ENCODE assay signal across 8 cellular contexts in the genomic region with DNA sequence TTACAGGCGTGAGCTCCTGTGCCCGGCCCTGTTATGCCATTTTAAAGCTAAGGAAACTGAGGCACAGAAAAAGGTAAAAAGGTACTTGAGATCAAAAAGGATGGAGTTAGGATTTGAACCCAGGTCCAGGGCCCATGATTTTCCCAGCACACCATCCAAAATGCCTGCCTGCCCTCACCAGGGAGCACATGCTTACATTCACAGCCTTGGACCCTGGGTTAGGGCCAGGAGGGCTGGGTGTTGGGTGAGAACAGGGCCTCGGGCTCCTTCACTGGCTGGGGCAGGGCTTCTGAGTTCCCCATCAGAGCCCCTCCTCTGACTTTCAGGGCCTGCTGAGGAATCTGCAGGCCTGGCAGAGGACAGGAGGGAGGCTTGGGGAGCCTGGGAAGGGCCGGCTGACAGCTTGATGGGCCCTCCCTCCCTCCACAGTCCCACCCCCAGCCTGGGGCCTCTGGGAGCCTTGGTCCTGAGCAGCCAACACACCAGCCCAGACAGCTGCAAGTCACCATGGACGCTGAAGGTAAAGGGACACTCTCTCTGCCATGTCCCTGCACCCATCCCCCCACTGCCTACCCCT. TPM values are rescaled to one million over a fixed set of nuclear protein-coding genes. Genes with fewer than 3 reads are reported as not detected.
A peak's percentile ranks its signal among the peaks of the same experiment; 100 is the strongest.
DNase-seq lines count a peak whose midpoint lies in the region; ATAC-seq and TF ChIP-seq lines count a peak whose summit lies in the region.

A gene (plus strand): TSS at position 490 of the 577 bp plus-strand sequence. CDS start 18 bp downstream, at position 508.

- H3K27ac ChIP-seq in ascending aorta: no peak within 1 kb of the TSS

- TF ChIP-seq CTCF in ascending aorta (IDR thresholded peaks at IDR 0.05): no peak

- H3K4me1 ChIP-seq in ascending aorta: no peaks in the 10 kb centered on the region
- H3K4me1 ChIP-seq in iPS-15b (ENCODE audit: control insufficient read depth, insufficient read depth, low read length): peaks cover 6% of the 10 kb centered on the region

- no peak for ATAC-seq in GM19035 (IDR thresholded peaks at IDR 0.05; ENCODE audit: unreplicated experiment)

- intact Hi-C loops in ascending aorta (cut with DNase I): no loop called here

- H3K9me3 ChIP-seq in ascending aorta (no peaks in the 10 kb centered on the region), iPS-15b (ENCODE audit: control insufficient read depth, insufficient read depth, low read length) (no peaks in the 10 kb centered on the region)

- H3K4me3 ChIP-seq in GM08714 (ENCODE audit: low read length): peak within 1 kb of the TSS; percentile 58; the same call in 1 of the 2 replicates
- H3K4me3 ChIP-seq in ascending aorta: peak within 1 kb of the TSS; percentile 23 to 44
- H3K4me3 ChIP-seq in iPS-15b (ENCODE audit: low read depth, low read length): peak within 1 kb of the TSS; percentile 79
- peak within 1 kb of the TSS; percentile 54 for H3K4me3 ChIP-seq in skeletal muscle cell (ENCODE audit: low read depth, low read length)

- peak within 1 kb of the TSS; percentile 94 for H3K9ac ChIP-seq in iPS-15b (ENCODE audit: low read depth, low read length)

- H3K36me3 ChIP-seq in ascending aorta: no peaks in the 10 kb centered on the region
- H3K36me3 ChIP-seq in iPS-15b (ENCODE audit: control insufficient read depth, insufficient read depth, low read length): no peaks in the 10 kb centered on the region

- H3K27me3 ChIP-seq in ascending aorta (no peaks in the 10 kb centered on the region), iPS-15b (ENCODE audit: control insufficient read depth, insufficient read depth, low read length) (no peaks in the 10 kb centered on the region)

- DNase-seq in M059J (ENCODE audit: low read depth) (peak; percentile 40), ascending aorta (ENCODE audit: low spot score in 2 of 2) (no peak), skeletal muscle cell (ENCODE audit: low read depth) (peak; percentile 28), DMS79 treated with DMSO at 0.1 percent for 48 hours (lab: John Stamatoyannopoulos, UW) (no peak), NCI-H446 treated with DMSO at 0.1 percent for 48 hours (lab: John Stamatoyannopoulos, UW) (no peak)

RNA-seq across cellular contexts. Expression of the gene that starts here (rescaled TPM):
- total RNA-seq in M059J (2014; rRNA removed; shearing (Covaris generic)): 4.0 and 9.0 TPM in 2 replicates
- total RNA-seq in ascending aorta: 5.7 TPM

Comparison
In these comparisons a context has a peak if more than half of its experiments do, and no peak if none do; other contexts are left out.
1. DNase-seq: peak in M059J (single experiment) and skeletal muscle cell (single experiment); none in ascending aorta (0 of 2), DMS79 treated with DMSO at 0.1 percent for 48 hours (single experiment) and NCI-H446 treated with DMSO at 0.1 percent for 48 hours (single experiment).
2. Peak in every context shown above with its lines, with median percentiles within 50 percentile points of each other: H3K4me3 ChIP-seq.